11 cellular contexts compared by ENCODE assay signal in genomic region chr17:67575325-67575724, GRCh38.
DNase-seq lines count a peak whose midpoint lies in the region; ATAC-seq and TF ChIP-seq lines count a peak whose summit lies in the region.
"Had no signal": no experiment of that assay in that cellular context is flagged by ENCODE, and none has a peak within 500 bp of the region (broad histone marks: within the 10 kb centered on the region; RNA-seq: fewer than 3 reads in every experiment).

No MANE protein-coding gene starts in this region.

- no peaks in the 10 kb centered on the region; the same call in 1 of the 2 replicates for H3K27me3 Mint-ChIP-seq in HFFc6 (ENCODE audit: insufficient read depth)

- DNase-seq in GM13977 (ENCODE audit: low spot score) (peak; percentile 39), NCI-H748 treated with DMSO at 0.1 percent for 48 hours (lab: John Stamatoyannopoulos, UW) (peak; percentile 66), mucosa of gallbladder (ENCODE audit: low spot score) (peak; percentile 80), HFFc6 (no peak), globus pallidus (ENCODE audit: low spot score) (no peak)
- DNase-seq: cortex of kidney, immature natural killer cell, PC-9 had no signal

- H3K4me3 Mint-ChIP-seq in HFFc6 = no peak overlapping the region
- H3K4me3 Mint-ChIP-seq: immature natural killer cell had no signal

- H3K9me3 Mint-ChIP-seq in HFFc6 = no peaks in the 10 kb centered on the region
- H3K9me3 Mint-ChIP-seq: immature natural killer cell had no signal

- TF ChIP-seq CTCF in GM13977 (IDR thresholded peaks at IDR 0.05; ENCODE audit: extremely low read depth, insufficient read depth, missing control alignments) (peak; percentile 59), HFFc6 (IDR thresholded peaks at IDR 0.05) (no peak)

- in situ Hi-C loops in GM13977 (cut with MboI; ENCODE audit: low pct_unique_long_range_greater_than_20kb, low sequenced_read_pairs, unreplicated experiment) = no loop called here

- H3K36me3 Mint-ChIP-seq in HFFc6 (ENCODE audit: low read depth) = no peaks in the 10 kb centered on the region; the same call in 1 of the 2 replicates

- no peak overlapping the region for H3K27ac Mint-ChIP-seq in HFFc6

- H3K4me1 Mint-ChIP-seq in HFFc6 (ENCODE audit: low read depth) = peaks cover 4% of the 10 kb centered on the region; the same call in 1 of the 2 replicates

- peak; percentile 30 for ATAC-seq in HG02981 (IDR thresholded peaks at IDR 0.05; ENCODE audit: unreplicated experiment)
- ATAC-seq in GM18858 (IDR thresholded peaks at IDR 0.05; ENCODE audit: unreplicated experiment) = no peak
- ATAC-seq in GM21737 (IDR thresholded peaks at IDR 0.05; ENCODE audit: unreplicated experiment) = no peak

Comparison
In these comparisons a context has a peak if more than half of its experiments do, and no peak if none do; other contexts are left out.
1. DNase-seq: peak in GM13977 (single experiment), NCI-H748 treated with DMSO at 0.1 percent for 48 hours (single experiment) and mucosa of gallbladder (single experiment); none in HFFc6 (single experiment) and globus pallidus (single experiment).